Comparison of ENCODE assay signal across 18 cellular contexts in the genomic region with DNA sequence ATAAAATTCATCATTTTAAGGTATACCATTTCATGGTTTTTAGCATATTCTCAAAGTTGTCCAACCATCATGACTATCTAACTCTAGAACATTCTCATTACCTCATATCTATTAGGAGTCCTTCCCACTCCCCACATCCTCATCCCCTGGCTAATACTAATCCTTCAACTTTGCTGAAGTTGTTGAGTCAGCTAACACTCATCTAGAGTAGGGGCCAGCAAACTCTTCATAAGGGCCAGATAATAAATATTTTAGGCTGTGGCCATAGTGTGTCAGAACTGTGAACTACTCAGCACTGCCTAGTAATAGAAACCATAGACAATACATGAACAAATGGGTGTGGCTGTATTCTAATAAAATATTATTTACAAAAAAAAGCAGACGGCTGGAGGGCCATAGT. TPM values are rescaled to one million over a fixed set of nuclear protein-coding genes. Genes with fewer than 3 reads are reported as not detected.
A peak's percentile ranks its signal among the peaks of the same experiment; 100 is the strongest.
DNase-seq lines count a peak whose midpoint lies in the region; ATAC-seq and TF ChIP-seq lines count a peak whose summit lies in the region.
"Had no signal": no experiment of that assay in that cellular context is flagged by ENCODE, and none has a peak within 500 bp of the region (broad histone marks: within the 10 kb centered on the region; RNA-seq: fewer than 3 reads in every experiment).

No MANE protein-coding gene starts in this region.

- 88 to 94% (median 89%) methylated on average over 1 of the region's 1 CpG for WGBS in heart left ventricle, 4 donors

- intact Hi-C loops in heart left ventricle (cut with DNase I), result loop anchor here in 9 of 10 donors (5.0 to 10.0 kb wide), 5 partner anchors 43 to 242 kb away; a partner anchor contains a TSS

- H3K4me3 ChIP-seq in foreskin fibroblast (ENCODE audit: low read depth in 1 of 2, low read length in 2 of 2), result no peak overlapping the region
- no peak overlapping the region for H3K4me3 ChIP-seq in heart left ventricle
- H3K4me3 ChIP-seq: gastrocnemius medialis had no signal

- H3K4me1 ChIP-seq in heart left ventricle, result peaks cover 0 to 50% (median 15%) of the 10 kb centered on the region in 12 donors

- H3K27me3 ChIP-seq in heart left ventricle, result no peaks in the 10 kb centered on the region
- H3K27me3 ChIP-seq: gastrocnemius medialis had no signal

- H3K27ac ChIP-seq in heart left ventricle, result no peak overlapping the region
- H3K27ac ChIP-seq: gastrocnemius medialis had no signal

- no peak for ATAC-seq in HG03139 (IDR thresholded peaks at IDR 0.05; ENCODE audit: unreplicated experiment)
- ATAC-seq in heart left ventricle, result no peak
- ATAC-seq: activated CD8-positive, alpha-beta memory T cell treated with anti-CD3 and anti-CD28 coated beads, Interleukin-2, amount 10 ng/mL, durations not matched to agents 7 days and 5 days; activated T-helper 17 cell treated with anti-CD3 and anti-CD28 coated beads, Interleukin-2, amount 50 U/mL, for 72 hours; effector memory CD8-positive, alpha-beta T cell; gastrocnemius medialis; Right ventricle myocardium inferior; stimulated activated naive B cell treated with anti-CD40 and anti-IgM and Interleukin-4, amounts not matched to agents 10 μg/mL and 1 μg/mL and 100 μg/mL, for 72 hours had no signal

- no peaks in the 10 kb centered on the region for H3K9me3 ChIP-seq in heart left ventricle
- H3K9me3 ChIP-seq: gastrocnemius medialis had no signal

- DNase-seq in A172 (ENCODE audit: low spot score) (peak; percentile 47), HT1080 (ENCODE audit: low read depth) (peak; percentile 73), astrocyte of the hippocampus (ENCODE audit: low read depth, low spot score) (peak; percentile 29), foreskin fibroblast (peak; percentile 38 to 69), HT-29 (ENCODE audit: low spot score) (no peak), AG20443 (ENCODE audit: low spot score) (no peak), heart left ventricle (no peak)
- DNase-seq: activated CD8-positive, alpha-beta memory T cell treated with anti-CD3 and anti-CD28 coated beads, Interleukin-2, amount 10 ng/mL, durations not matched to agents 7 days and 5 days; effector memory CD8-positive, alpha-beta T cell; gastrocnemius medialis; NCI-H2029; NCI-H446 treated with DMSO at 0.1 percent for 48 hours; stimulated activated CD4-positive, alpha-beta T cell treated with anti-CD3 and anti-CD28 coated beads, Interleukin-15, amount 100 ng/mL, for 24 hours; stimulated activated naive B cell treated with anti-CD40 and anti-IgM and Interleukin-4, amounts not matched to agents 10 μg/mL and 1 μg/mL and 100 μg/mL, for 72 hours; trophoblast cell had no signal

- no peak for TF ChIP-seq POLR2A in heart left ventricle (IDR thresholded peaks at IDR 0.05)

- H3K36me3 ChIP-seq in heart left ventricle, result peaks cover 0 to 39% (median 11%) of the 10 kb centered on the region in 9 donors

- TF ChIP-seq CTCF in foreskin fibroblast (IDR thresholded peaks at IDR 0.05; ENCODE audit: low read depth, low read length) (no peak), heart left ventricle (IDR thresholded peaks at IDR 0.05) (no peak)

RNA-seq across cellular contexts. Expression of a gene that starts 43.0 kb away (rescaled TPM):
- 49.2 and 65.1 TPM in 2 replicates for total RNA-seq in A172 (2014; rRNA removed; shearing (Covaris generic))
- total RNA-seq in HT1080 (2014; rRNA removed; shearing (Covaris generic)), result 48.2 and 94.6 TPM in 2 replicates
- 56.0 and 62.2 TPM in 2 replicates for polyA plus RNA-seq in HT1080 (2015; cell fraction: cytosol; rRNA removed)
- 44.3 and 45.9 TPM in 2 replicates for polyA plus RNA-seq in HT1080 (2015; cell fraction: nucleus; rRNA removed)
- total RNA-seq in HT-29 (2014; rRNA removed; shearing (Covaris generic)), result 36.9 and 41.8 TPM in 2 replicates
- 10 to 100 TPM in 4 of 9 donors, 1 to 10 TPM in 5; 6.3 to 22.4 (median 9.9) TPM for total RNA-seq in heart left ventricle
- 10 to 100 TPM in 1 of 2 donors, 1 to 10 TPM in 1; 3.8 to 19.5 TPM for polyA plus RNA-seq in heart left ventricle

Comparison
In these comparisons a context has a peak if more than half of its experiments do, and no peak if none do; other contexts are left out.
1. DNase-seq: peak in A172 (single experiment), HT1080 (single experiment), astrocyte of the hippocampus (single experiment) and foreskin fibroblast (2 of 2); none in HT-29 (single experiment), AG20443 (single experiment) and heart left ventricle (0 of 5).